In genomic region chr4:70613182-70613892, GRCh38 we compare ENCODE assay signal across 10 cellular contexts. TPM values are rescaled to one million over a fixed set of nuclear protein-coding genes. Genes with fewer than 3 reads are reported as not detected.
DNase-seq lines count a peak whose midpoint lies in the region; ATAC-seq and TF ChIP-seq lines count a peak whose summit lies in the region.
"Had no signal": no experiment of that assay in that cellular context is flagged by ENCODE, and none has a peak within 500 bp of the region (broad histone marks: within the 10 kb centered on the region; RNA-seq: fewer than 3 reads in every experiment).

No MANE protein-coding gene starts in this region.

- TF ChIP-seq CTCF in mucosa of descending colon (IDR thresholded peaks at IDR 0.05) = no peak

- no peak overlapping the region for H3K27ac ChIP-seq in caudate nucleus (ENCODE audit: low read depth, low read length)

- H3K4me1 ChIP-seq in mucosa of descending colon (ENCODE audit: low read depth) = peaks cover 3% of the 10 kb centered on the region

- no peaks in the 10 kb centered on the region for H3K9me3 ChIP-seq in mucosa of descending colon

- intact Hi-C loops in mucosa of descending colon (cut with DNase I, micrococcal nuclease) = no loop called here

- ATAC-seq in GM18517 (IDR thresholded peaks at IDR 0.05; ENCODE audit: unreplicated experiment) = peak; percentile 52
- peak; percentile 53 for ATAC-seq in GM21786 (IDR thresholded peaks at IDR 0.05; ENCODE audit: unreplicated experiment)
- peak; percentile 41 for ATAC-seq in mucosa of descending colon
- no peak for ATAC-seq in GM18873 (IDR thresholded peaks at IDR 0.05; ENCODE audit: low FRiP score, unreplicated experiment)
- ATAC-seq in GM21717 (IDR thresholded peaks at IDR 0.05; ENCODE audit: unreplicated experiment) = no peak

- no peaks in the 10 kb centered on the region for H3K36me3 ChIP-seq in mucosa of descending colon (ENCODE audit: low read depth)

- no peak overlapping the region for H3K4me3 ChIP-seq in mucosa of descending colon

- DNase-seq in NCI-H146 treated with DMSO at 0.1 percent for 48 hours (lab: John Stamatoyannopoulos, UW; ENCODE audit: unreplicated experiment) (peak; percentile 42), mucosa of descending colon (peak in 1 of 3 donors; percentile 26), caudate nucleus (lab: John Stamatoyannopoulos, UW) (no peak), NK-92 (lab: John Stamatoyannopoulos, UW; ENCODE audit: unreplicated experiment) (no peak)
- DNase-seq: stimulated activated CD4-positive, alpha-beta T cell treated with anti-CD3 and anti-CD28 coated beads, Interleukin-2, amount 100 ng/mL, for 48 hours; T-helper 1 cell had no signal

RNA-seq across cellular contexts. Expression of gene ENAM, which starts 15.2 kb away (rescaled TPM):
- total RNA-seq in mucosa of descending colon = not detected

RNA-seq across cellular contexts. Expression of gene AMBN, which starts 21.3 kb away (rescaled TPM):
- not detected for total RNA-seq in mucosa of descending colon

RNA-seq across cellular contexts. Expression of gene JCHAIN, which starts 53.0 kb away (rescaled TPM):
- total RNA-seq in mucosa of descending colon = 100 to 1,000 TPM; 258 to 602 (median 347) TPM

Comparison
In these comparisons a context has a peak if more than half of its experiments do, and no peak if none do; other contexts are left out.
1. ATAC-seq: peak in GM18517 (single experiment), GM21786 (single experiment) and mucosa of descending colon (single experiment); none in GM18873 (single experiment) and GM21717 (single experiment).